In the genomic region with DNA sequence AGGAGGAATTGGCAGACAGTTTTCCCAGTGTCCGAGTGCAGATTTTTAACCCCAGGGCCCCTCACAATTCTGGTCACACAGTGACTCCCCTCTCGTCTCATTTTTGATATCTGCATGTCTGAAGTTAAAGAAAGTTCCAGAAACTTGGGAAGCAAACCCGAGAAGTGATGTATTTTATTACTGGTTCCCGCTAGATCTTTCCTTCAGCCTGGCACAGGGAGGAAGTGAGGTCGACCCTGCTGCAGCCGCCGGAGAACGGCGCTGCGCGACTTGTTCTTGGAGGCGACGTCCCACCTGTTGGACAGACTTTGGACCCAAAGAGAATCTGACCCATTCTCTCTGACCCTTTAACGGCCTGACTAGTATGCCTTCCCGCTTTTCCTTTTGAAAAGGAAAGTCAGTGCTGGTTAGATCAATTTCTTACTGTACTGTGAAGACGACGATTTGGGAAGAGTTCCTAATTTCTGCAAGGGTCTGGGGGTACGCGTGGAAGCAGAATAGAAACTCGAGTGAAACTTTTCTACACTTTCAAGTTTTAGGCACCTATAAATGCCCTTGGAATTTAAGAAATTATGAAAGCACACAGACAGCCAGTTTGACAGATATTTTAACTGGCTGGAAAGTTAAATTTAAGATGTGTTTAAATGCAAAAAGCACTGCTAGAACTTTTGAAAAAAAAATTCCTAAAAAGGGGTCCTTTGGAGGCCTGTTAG, we compare ENCODE assay signal across 8 cellular contexts. TPM values are rescaled to one million over a fixed set of nuclear protein-coding genes. Genes with fewer than 3 reads are reported as not detected.
DNase-seq lines count a peak whose midpoint lies in the region; ATAC-seq and TF ChIP-seq lines count a peak whose summit lies in the region.

No MANE protein-coding gene starts in this region.

- H3K36me3 Mint-ChIP-seq in HFFc6 (ENCODE audit: low read depth), result no peaks in the 10 kb centered on the region; the same call in 1 of the 2 replicates
- peaks cover 10 to 53% of the 10 kb centered on the region in 2 donors for H3K36me3 Mint-ChIP-seq in stimulated activated naive B cell treated with anti-CD40 and anti-IgM and Interleukin-4, amounts not matched to agents 10 μg/mL and 1 μg/mL and 100 μg/mL, for 72 hours

- H3K27ac Mint-ChIP-seq in HFFc6, result peak overlapping the region; percentile 81
- peak overlapping the region; percentile 95 for H3K27ac Mint-ChIP-seq in stimulated activated naive B cell treated with anti-CD40 and anti-IgM and Interleukin-4, amounts not matched to agents 10 μg/mL and 1 μg/mL and 100 μg/mL, for 72 hours

- DNase-seq in DMS53 (lab: John Stamatoyannopoulos, UW) (peak; percentile 75), HFFc6 (peak; percentile 6), RPMI7951 (ENCODE audit: low read depth) (peak; percentile 28), cerebellar cortex (ENCODE audit: low spot score) (peak; percentile 39), left lobe of liver (ENCODE audit: low spot score) (peak; percentile 69)
- peak; percentile 15 for DNase-seq in stimulated activated naive B cell treated with anti-CD40 and anti-IgM and Interleukin-4, amounts not matched to agents 10 μg/mL and 1 μg/mL and 100 μg/mL, for 72 hours

- H3K4me1 Mint-ChIP-seq in HFFc6 (ENCODE audit: low read depth), result peaks cover 67% of the 10 kb centered on the region
- H3K4me1 Mint-ChIP-seq in stimulated activated naive B cell treated with anti-CD40 and anti-IgM and Interleukin-4, amounts not matched to agents 10 μg/mL and 1 μg/mL and 100 μg/mL, for 72 hours, result peaks cover 47 to 74% of the 10 kb centered on the region in 2 donors

- ATAC-seq in left lobe of liver (peak; percentile 58), GM19397 (IDR thresholded peaks at IDR 0.05; ENCODE audit: unreplicated experiment) (no peak), GM18873 (IDR thresholded peaks at IDR 0.05; ENCODE audit: low FRiP score, unreplicated experiment) (no peak)
- no peak for ATAC-seq in stimulated activated naive B cell treated with anti-CD40 and anti-IgM and Interleukin-4, amounts not matched to agents 10 μg/mL and 1 μg/mL and 100 μg/mL, for 72 hours (replicated peaks)

- TF ChIP-seq CTCF in HFFc6 (IDR thresholded peaks at IDR 0.05), result no peak; the same call in 1 of the 2 replicates

- no peaks in the 10 kb centered on the region for H3K27me3 Mint-ChIP-seq in HFFc6 (ENCODE audit: insufficient read depth)
- H3K27me3 Mint-ChIP-seq in stimulated activated naive B cell treated with anti-CD40 and anti-IgM and Interleukin-4, amounts not matched to agents 10 μg/mL and 1 μg/mL and 100 μg/mL, for 72 hours, result no peaks in the 10 kb centered on the region

- no peaks in the 10 kb centered on the region for H3K9me3 Mint-ChIP-seq in HFFc6
- no peaks in the 10 kb centered on the region for H3K9me3 Mint-ChIP-seq in stimulated activated naive B cell treated with anti-CD40 and anti-IgM and Interleukin-4, amounts not matched to agents 10 μg/mL and 1 μg/mL and 100 μg/mL, for 72 hours

- H3K4me3 Mint-ChIP-seq in HFFc6, result peak overlapping the region; percentile 99
- peak overlapping the region; percentile 86 to 91 for H3K4me3 Mint-ChIP-seq in stimulated activated naive B cell treated with anti-CD40 and anti-IgM and Interleukin-4, amounts not matched to agents 10 μg/mL and 1 μg/mL and 100 μg/mL, for 72 hours

RNA-seq across cellular contexts. Expression of a gene that starts 0.7 kb away (rescaled TPM):
- 10 to 100 TPM; 17.5 to 22.0 (median 21.3) TPM for total RNA-seq in HFFc6 (2021; fragmentation: NEBNext Ultra II Directional; extraction: Animal tissue kit (Norgen Biotek cat#: 25700))
- 16.6 and 21.1 TPM in 2 replicates for total RNA-seq in RPMI7951 (2014; rRNA removed; shearing (Covaris generic))
- total RNA-seq in left lobe of liver, result 32.1 TPM

Comparison
In these comparisons a context has a peak if more than half of its experiments do, and no peak if none do; other contexts are left out.
1. DNase-seq: peak in every context shown above with its lines; median percentile 75 in DMS53; 69 in left lobe of liver; 39 in cerebellar cortex; 28 in RPMI7951; 15 in stimulated activated naive B cell treated with anti-CD40 and anti-IgM and Interleukin-4, amounts not matched to agents 10 μg/mL and 1 μg/mL and 100 μg/mL, for 72 hours; 6 in HFFc6.